ENCODE assay signal across 3 cellular contexts in genomic region chr9:36131666-36132065, GRCh38. TPM values are rescaled to one million over a fixed set of nuclear protein-coding genes. Genes with fewer than 3 reads are reported as not detected.
"Had no signal": no experiment of that assay in that cellular context is flagged by ENCODE, and none has a peak within 500 bp of the region (broad histone marks: within the 10 kb centered on the region; RNA-seq: fewer than 3 reads in every experiment).

No MANE protein-coding gene starts in this region.

RNA-seq across cellular contexts. Expression of gene GLIPR2, which starts 4.9 kb away (rescaled TPM):
- total RNA-seq: OCI-LY7 had no signal

RNA-seq across cellular contexts. Expression of gene CCIN, which starts 37.5 kb away (rescaled TPM):
- total RNA-seq: K562, OCI-LY7, SK-MEL-5 had no signal
- polyA plus RNA-seq: K562 had no signal
